Comparison of ENCODE assay signal across 25 cellular contexts in the genomic region with DNA sequence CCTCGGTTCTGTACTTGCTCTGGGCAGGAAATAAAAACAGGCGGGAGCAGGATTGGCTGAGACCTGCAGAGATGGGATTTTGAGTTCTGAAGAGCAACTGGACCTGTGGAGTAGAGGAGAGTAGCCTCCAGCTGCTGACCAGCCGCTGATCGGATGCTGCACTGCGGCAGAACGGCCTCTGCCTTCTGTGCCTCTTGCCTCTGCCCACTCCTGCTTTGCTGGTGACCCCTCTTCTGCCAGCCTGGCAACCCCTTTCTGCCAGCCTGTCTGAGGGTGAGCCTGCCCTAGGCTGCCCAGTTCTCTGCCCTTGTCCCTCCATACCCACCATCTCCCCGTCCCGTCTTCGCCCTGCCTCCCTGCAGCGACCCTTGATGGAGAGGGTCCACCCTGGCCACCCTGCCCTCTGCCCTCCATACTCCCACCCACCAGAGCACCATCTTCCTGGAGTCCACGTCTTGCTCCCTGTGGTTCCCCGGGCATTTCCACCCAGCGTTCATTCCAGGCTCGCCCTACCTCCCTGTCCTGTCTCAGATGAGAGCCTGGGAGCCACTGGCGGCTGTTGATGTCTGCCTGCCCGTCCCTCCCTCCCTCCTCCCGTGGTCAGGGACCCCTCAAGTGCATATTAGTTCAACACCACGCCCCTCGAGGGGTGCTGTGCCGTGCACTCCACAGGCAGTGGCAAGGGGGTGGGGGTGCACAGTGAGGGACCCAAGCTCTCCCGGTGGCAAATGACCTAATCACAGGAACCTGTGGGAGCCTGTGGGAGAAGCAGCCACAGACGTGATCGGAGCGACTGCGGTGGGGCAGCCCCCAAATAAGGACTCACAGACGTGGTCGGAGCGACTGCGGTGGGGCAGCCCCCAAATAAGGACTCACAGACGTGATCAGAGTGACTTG.
"Had no signal": no experiment of that assay in that cellular context is flagged by ENCODE, and none has a peak within 500 bp of the region (broad histone marks: within the 10 kb centered on the region; RNA-seq: fewer than 3 reads in every experiment).

No MANE protein-coding gene starts in this region.

- H3K27me3 ChIP-seq: upper lobe of left lung had no signal

- H3K36me3 Mint-ChIP-seq: activated naive CD4-positive, alpha-beta T cell treated with anti-CD3 and anti-CD28 coated beads, Interleukin-2, amount 10 ng/mL, durations not matched to agents 7 days and 5 days; brain; stimulated activated effector memory CD8-positive, alpha-beta T cell treated with anti-CD3 and anti-CD28 coated beads, Interleukin-12 subunit alpha, Interleukin-12 subunit beta, amount 100 ng/mL, for 72 hours; T-cell had no signal

- DNase-seq: activated B cell treated with CpG ODN at 0.5 μM for 24 hours; activated CD4-positive, alpha-beta memory T cell treated with anti-CD3 and anti-CD28 coated beads, Interleukin-2, amount 10 ng/mL, durations not matched to agents 7 days and 5 days; activated CD4-positive, alpha-beta T cell treated with anti-CD3 and anti-CD28 coated beads for 48 hours; activated naive CD4-positive, alpha-beta T cell treated with anti-CD3 and anti-CD28 coated beads, Interleukin-2, amount 10 ng/mL, durations not matched to agents 7 days and 5 days; activated naive CD8-positive, alpha-beta T cell treated with anti-CD3 and anti-CD28 coated beads, Interleukin-2, amount 50 U/mL, for 24 hours; activated T-cell treated with anti-CD3 and anti-CD28 coated beads, Interleukin-2, amount 50 U/mL, for 24 hours; anterior cingulate cortex; central memory CD4-positive, alpha-beta T cell; lower lobe of right lung; midbrain; nephron progenitor cell; small intestine; stimulated activated CD4-positive, alpha-beta T cell treated with anti-CD3 and anti-CD28 coated beads, Interleukin-15, amount 100 ng/mL, for 24 hours; stimulated activated CD4-positive, alpha-beta T cell treated with anti-CD3 and anti-CD28 coated beads, Interleukin-2, amount 100 ng/mL, for 48 hours; stomach; T-cell had no signal

- H3K27me3 Mint-ChIP-seq: activated B cell treated with CpG ODN at 0.5 μM for 24 hours; activated CD4-positive, alpha-beta memory T cell treated with anti-CD3 and anti-CD28 coated beads, Interleukin-2, amount 10 ng/mL, durations not matched to agents 7 days and 5 days; activated naive CD4-positive, alpha-beta T cell treated with anti-CD3 and anti-CD28 coated beads, Interleukin-2, amount 10 ng/mL, durations not matched to agents 7 days and 5 days; activated naive CD8-positive, alpha-beta T cell treated with anti-CD3 and anti-CD28 coated beads, Interleukin-2, amount 50 U/mL, for 24 hours had no signal

- H3K4me3 ChIP-seq: gastroesophageal sphincter, heart left ventricle, lower lobe of right lung, prostate gland, stomach, upper lobe of left lung had no signal

- H3K27ac ChIP-seq: gastroesophageal sphincter, heart left ventricle, lower lobe of right lung, prostate gland, stomach, upper lobe of left lung had no signal

- H3K4me3 Mint-ChIP-seq: activated B cell treated with CpG ODN at 0.5 μM for 24 hours; activated CD4-positive, alpha-beta memory T cell treated with anti-CD3 and anti-CD28 coated beads, Interleukin-2, amount 10 ng/mL, durations not matched to agents 7 days and 5 days; activated naive CD4-positive, alpha-beta T cell treated with anti-CD3 and anti-CD28 coated beads, Interleukin-2, amount 10 ng/mL, durations not matched to agents 7 days and 5 days; activated naive CD8-positive, alpha-beta T cell treated with anti-CD3 and anti-CD28 coated beads, Interleukin-2, amount 50 U/mL, for 24 hours; activated T-cell treated with anti-CD3 and anti-CD28 coated beads, Interleukin-2, amount 50 U/mL, for 24 hours; brain; nephron progenitor cell; stimulated activated effector memory CD8-positive, alpha-beta T cell treated with anti-CD3 and anti-CD28 coated beads, Interleukin-12 subunit alpha, Interleukin-12 subunit beta, amount 100 ng/mL, for 72 hours; T-cell had no signal

- H3K9me3 Mint-ChIP-seq: activated B cell treated with CpG ODN at 0.5 μM for 24 hours; activated naive CD4-positive, alpha-beta T cell treated with anti-CD3 and anti-CD28 coated beads, Interleukin-2, amount 10 ng/mL, durations not matched to agents 7 days and 5 days; activated naive CD8-positive, alpha-beta T cell treated with anti-CD3 and anti-CD28 coated beads, Interleukin-2, amount 50 U/mL, for 24 hours; activated T-cell treated with anti-CD3 and anti-CD28 coated beads, Interleukin-2, amount 50 U/mL, for 24 hours; activated T-helper 2 cell treated with anti-CD3 and anti-CD28 coated beads, Interferon-gamma antibody, Interleukin-2, Interleukin-4, amounts not matched to agents 10 μg/mL and 5 μg/mL and 100 μg/mL, durations not matched to agents 14 hours and 24 hours and 36 hours; nephron progenitor cell; stimulated activated effector memory CD8-positive, alpha-beta T cell treated with anti-CD3 and anti-CD28 coated beads, Interleukin-12 subunit alpha, Interleukin-12 subunit beta, amount 100 ng/mL, for 72 hours; T-cell had no signal

- H3K27ac Mint-ChIP-seq: activated B cell treated with CpG ODN at 0.5 μM for 24 hours; activated CD4-positive, alpha-beta memory T cell treated with anti-CD3 and anti-CD28 coated beads, Interleukin-2, amount 10 ng/mL, durations not matched to agents 7 days and 5 days; activated naive CD4-positive, alpha-beta T cell treated with anti-CD3 and anti-CD28 coated beads, Interleukin-2, amount 10 ng/mL, durations not matched to agents 7 days and 5 days; activated naive CD8-positive, alpha-beta T cell treated with anti-CD3 and anti-CD28 coated beads, Interleukin-2, amount 50 U/mL, for 24 hours; activated T-cell treated with anti-CD3 and anti-CD28 coated beads, Interleukin-2, amount 50 U/mL, for 24 hours; activated T-helper 2 cell treated with anti-CD3 and anti-CD28 coated beads, Interferon-gamma antibody, Interleukin-2, Interleukin-4, amounts not matched to agents 10 μg/mL and 5 μg/mL and 100 μg/mL, durations not matched to agents 14 hours and 24 hours and 36 hours; brain; nephron progenitor cell; stimulated activated effector memory CD8-positive, alpha-beta T cell treated with anti-CD3 and anti-CD28 coated beads, Interleukin-12 subunit alpha, Interleukin-12 subunit beta, amount 100 ng/mL, for 72 hours; T-cell had no signal

- H3K36me3 ChIP-seq: gastroesophageal sphincter, heart left ventricle, lower lobe of right lung, prostate gland, stomach, upper lobe of left lung had no signal

- H3K9me3 ChIP-seq: gastroesophageal sphincter, heart left ventricle, lower lobe of right lung, prostate gland, stomach, upper lobe of left lung had no signal

- ATAC-seq: activated naive CD8-positive, alpha-beta T cell treated with anti-CD3 and anti-CD28 coated beads, Interleukin-2, amount 50 U/mL, for 24 hours; gastroesophageal sphincter; heart left ventricle; lower lobe of right lung; right cardiac atrium; SK-N-SH treated with all-trans-retinoic acid at 6 μM for 48 hours; stimulated activated effector memory CD8-positive, alpha-beta T cell treated with anti-CD3 and anti-CD28 coated beads, Interleukin-12 subunit alpha, Interleukin-12 subunit beta, amount 100 ng/mL, for 72 hours; T-cell had no signal

- H3K4me1 Mint-ChIP-seq: activated B cell treated with CpG ODN at 0.5 μM for 24 hours; activated CD4-positive, alpha-beta memory T cell treated with anti-CD3 and anti-CD28 coated beads, Interleukin-2, amount 10 ng/mL, durations not matched to agents 7 days and 5 days; activated naive CD4-positive, alpha-beta T cell treated with anti-CD3 and anti-CD28 coated beads, Interleukin-2, amount 10 ng/mL, durations not matched to agents 7 days and 5 days; activated naive CD8-positive, alpha-beta T cell treated with anti-CD3 and anti-CD28 coated beads, Interleukin-2, amount 50 U/mL, for 24 hours; brain; stimulated activated effector memory CD8-positive, alpha-beta T cell treated with anti-CD3 and anti-CD28 coated beads, Interleukin-12 subunit alpha, Interleukin-12 subunit beta, amount 100 ng/mL, for 72 hours; T-cell had no signal

- H3K4me1 ChIP-seq: heart left ventricle, lower lobe of right lung, prostate gland, upper lobe of left lung had no signal
